Comparison of ENCODE assay signal across 8 cellular contexts in genomic region chr9:91711755-91712591, GRCh38.
DNase-seq lines count a peak whose midpoint lies in the region; ATAC-seq and TF ChIP-seq lines count a peak whose summit lies in the region.

No MANE protein-coding gene starts in this region.

- ATAC-seq in HG03064 (IDR thresholded peaks at IDR 0.05; ENCODE audit: low read depth, unreplicated experiment) (peak; percentile 73), HG03025 (IDR thresholded peaks at IDR 0.05; ENCODE audit: low FRiP score, unreplicated experiment) (no peak)

- peak overlapping the region; percentile 50 for H3K4me2 ChIP-seq in SU-DHL-6 (ENCODE audit: low read depth, low read length, poor library complexity, severe bottlenecking)

- no peaks in the 10 kb centered on the region for H3K79me2 ChIP-seq in SU-DHL-6 (ENCODE audit: insufficient read depth, low read length)

- no peaks in the 10 kb centered on the region for H4K20me1 ChIP-seq in SU-DHL-6 (ENCODE audit: low read depth, low read length)

- H3K4me3 ChIP-seq in SU-DHL-6 (ENCODE audit: insufficient read depth, low read length, poor library complexity, severe bottlenecking) = peak overlapping the region; percentile 26
- H3K4me3 ChIP-seq in effector memory CD4-positive, alpha-beta T cell (ENCODE audit: insufficient read depth, low read depth, low read length, poor library complexity, severe bottlenecking) = no peak overlapping the region
- no peak overlapping the region for H3K4me3 ChIP-seq in right atrium auricular region

- H3K9me2 ChIP-seq in SU-DHL-6 (replicated peaks; ENCODE audit: insufficient read depth, low read length) = no peaks in the 10 kb centered on the region

- H3K36me3 ChIP-seq in SU-DHL-6 (ENCODE audit: low read length) = no peaks in the 10 kb centered on the region
- no peaks in the 10 kb centered on the region for H3K36me3 ChIP-seq in effector memory CD4-positive, alpha-beta T cell (ENCODE audit: control insufficient read depth, insufficient read depth, low read length)
- H3K36me3 ChIP-seq in right atrium auricular region = no peaks in the 10 kb centered on the region

- peak overlapping the region; percentile 36 for H3K9ac ChIP-seq in SU-DHL-6 (ENCODE audit: low read length)

- TF ChIP-seq CTCF in SU-DHL-6 (IDR thresholded peaks at IDR 0.05; ENCODE audit: insufficient read depth, low read length, poor library complexity, severe bottlenecking) (no peak), right atrium auricular region (IDR thresholded peaks at IDR 0.05) (no peak)

- peak overlapping the region; percentile 97 for H2AFZ ChIP-seq in SU-DHL-6 (ENCODE audit: low read depth, low read length, severe bottlenecking)

- peak overlapping the region; percentile 45 for H3K27ac ChIP-seq in SU-DHL-6 (ENCODE audit: low read depth, low read length)
- H3K27ac ChIP-seq in effector memory CD4-positive, alpha-beta T cell (ENCODE audit: insufficient read depth, low read length, poor library complexity, severe bottlenecking) = no peak overlapping the region
- H3K27ac ChIP-seq in right atrium auricular region = no peak overlapping the region

- no peaks in the 10 kb centered on the region for H3K27me3 ChIP-seq in SU-DHL-6 (ENCODE audit: low read length)
- peaks cover 4% of the 10 kb centered on the region for H3K27me3 ChIP-seq in effector memory CD4-positive, alpha-beta T cell (replicated peaks; ENCODE audit: control insufficient read depth, insufficient read depth, low read length, poor library complexity, severe bottlenecking)
- no peaks in the 10 kb centered on the region for H3K27me3 ChIP-seq in right atrium auricular region

- H3K9me3 ChIP-seq in SU-DHL-6 (ENCODE audit: insufficient read depth, low read length) (no peaks in the 10 kb centered on the region), right atrium auricular region (no peaks in the 10 kb centered on the region)
- no peaks in the 10 kb centered on the region for H3K9me3 ChIP-seq in effector memory CD4-positive, alpha-beta T cell (ENCODE audit: control insufficient read depth, low read length)

- 0 out of 2 replicates have a peak, but pooled peaks cover 5% of the 10 kb centered on the region for H3F3A ChIP-seq in SU-DHL-6 (ENCODE audit: insufficient read depth)

- DNase-seq in activated CD4-positive, alpha-beta T cell treated with anti-CD3 and anti-CD28 coated beads for 24 hours (ENCODE audit: low read depth in 2 of 2) = peak; percentile 26 to 43
- DNase-seq in activated CD4-positive, alpha-beta T cell treated with anti-CD3 and anti-CD28 coated beads for 1 hour = no peak
- peak in 2 of 3 donors; percentile 9 to 36 for DNase-seq in effector memory CD4-positive, alpha-beta T cell
- peak; percentile 19 to 25 for DNase-seq in stimulated activated CD8-positive, alpha-beta memory T cell treated with anti-CD3 and anti-CD28 coated beads, Interleukin-2, amount 100 ng/mL, for 1 hour (ENCODE audit: low read depth in 2 of 2)
- DNase-seq in right atrium auricular region (ENCODE audit: low spot score) = no peak

- H3K4me1 ChIP-seq in effector memory CD4-positive, alpha-beta T cell (ENCODE audit: control insufficient read depth, insufficient read depth, low read length, poor library complexity, severe bottlenecking) = no peaks in the 10 kb centered on the region
- no peaks in the 10 kb centered on the region for H3K4me1 ChIP-seq in right atrium auricular region

Comparison
In these comparisons a context has a peak if more than half of its experiments do, and no peak if none do; other contexts are left out.
1. DNase-seq: peak in activated CD4-positive, alpha-beta T cell treated with anti-CD3 and anti-CD28 coated beads for 24 hours (2 of 2), effector memory CD4-positive, alpha-beta T cell (2 of 3) and stimulated activated CD8-positive, alpha-beta memory T cell treated with anti-CD3 and anti-CD28 coated beads, Interleukin-2, amount 100 ng/mL, for 1 hour (2 of 2); none in activated CD4-positive, alpha-beta T cell treated with anti-CD3 and anti-CD28 coated beads for 1 hour (single experiment) and right atrium auricular region (single experiment).